Comparison of ENCODE assay signal across 20 cellular contexts in genomic region chr5:59095480-59095879, GRCh38.
DNase-seq lines count a peak whose midpoint lies in the region; TF ChIP-seq lines count a peak whose summit lies in the region.
"Had no signal": no experiment of that assay in that cellular context is flagged by ENCODE, and none has a peak within 500 bp of the region (broad histone marks: within the 10 kb centered on the region; RNA-seq: fewer than 3 reads in every experiment).

No MANE protein-coding gene starts in this region.

- no peaks in the 10 kb centered on the region for H3K36me3 ChIP-seq in GM23248 (ENCODE audit: low read depth)
- H3K36me3 ChIP-seq: WERI-Rb-1 had no signal

- peaks cover 6% of the 10 kb centered on the region; the same call in 1 of the 2 replicates for H3K9me2 ChIP-seq in GM23248 (ENCODE audit: insufficient read depth)

- no peaks in the 10 kb centered on the region for H3K9me3 ChIP-seq in GM23248 (ENCODE audit: low read depth)

- H3K4me1 ChIP-seq in GM23248 (ENCODE audit: insufficient read depth): peaks cover 28% of the 10 kb centered on the region

- peak overlapping the region; percentile 20; the same call in 1 of the 2 replicates for H3K27ac ChIP-seq in GM23248
- H3K27ac ChIP-seq in coronary artery: no peak overlapping the region
- H3K27ac ChIP-seq: WERI-Rb-1 had no signal

- H3K27me3 ChIP-seq in GM23248 (replicated peaks; ENCODE audit: insufficient read depth): no peaks in the 10 kb centered on the region

- H3K79me2 ChIP-seq in GM23248 (ENCODE audit: insufficient read depth): no peaks in the 10 kb centered on the region

- in situ Hi-C loops in GM23248 (cut with MboI): no loop called here

- H4K20me1 ChIP-seq in GM23248 (ENCODE audit: insufficient read depth): no peaks in the 10 kb centered on the region

- 0 out of 2 replicates have a peak overlapping the region, but pooled peaks have one; percentile 21 for H2AFZ ChIP-seq in GM23248

- no peak for TF ChIP-seq CTCF in coronary artery (IDR thresholded peaks at IDR 0.05)

- WGBS in GM23248 (ENCODE audit: low coverage in 1 of 2, low lambda C conversion rate in 2 of 2, missing lambda C conversion rate in 2 of 2), 2 experiments: 8 to 19% methylated on average over 1 of the region's 1 CpG

- no peak overlapping the region for H3K4me3 ChIP-seq in GM23248
- peak overlapping the region; percentile 28 for H3K4me3 ChIP-seq in coronary artery
- no peak overlapping the region for H3K4me3 ChIP-seq in skeletal muscle cell (ENCODE audit: low read depth, low read length)

- H3F3A ChIP-seq in GM23248 (ENCODE audit: insufficient read depth): peaks cover 15% of the 10 kb centered on the region; the same call in 1 of the 2 replicates

- DNase-seq in GM23248: peak; percentile 56
- no peak for DNase-seq in coronary artery (ENCODE audit: low spot score)
- DNase-seq in iris pigment epithelial cell (ENCODE audit: low read depth): peak; percentile 91
- peak; percentile 51 for DNase-seq in skeletal muscle cell (ENCODE audit: low read depth)
- no peak for DNase-seq in COLO829 (ENCODE audit: low spot score)
- DNase-seq in NCI-H526 treated with DMSO at 0.1 percent for 48 hours (lab: John Stamatoyannopoulos, UW): no peak
- no peak for DNase-seq in DMS153 treated with DMSO at 0.1 percent for 48 hours (lab: John Stamatoyannopoulos, UW; ENCODE audit: unreplicated experiment)
- no peak for DNase-seq in D341Med (ENCODE audit: low spot score)
- DNase-seq: activated CD8-positive, alpha-beta memory T cell treated with anti-CD3 and anti-CD28 coated beads, Interleukin-2, amount 10 ng/mL, durations not matched to agents 7 days and 5 days; activated naive CD4-positive, alpha-beta T cell treated with anti-CD3 and anti-CD28 coated beads for 36 hours; effector CD8-positive, alpha-beta T cell; GOT3; head of caudate nucleus; kidney glomerular epithelial cell; MM.1S; naive B cell; NCI-H2029 treated with DMSO at 0.1 percent for 48 hours; NCI-H526; stimulated activated CD4-positive, alpha-beta T cell treated with anti-CD3 and anti-CD28 coated beads, Interleukin-4, amount 100 ng/mL, for 24 hours; WERI-Rb-1 had no signal

- H3K9ac ChIP-seq in GM23248: no peak overlapping the region

- no peak overlapping the region for H3K4me2 ChIP-seq in GM23248 (ENCODE audit: unreplicated experiment)

Comparison
In these comparisons a context has a peak if more than half of its experiments do, and no peak if none do; other contexts are left out.
1. DNase-seq: peak in GM23248 (single experiment), iris pigment epithelial cell (single experiment) and skeletal muscle cell (single experiment); none in coronary artery (single experiment), COLO829 (single experiment), NCI-H526 treated with DMSO at 0.1 percent for 48 hours (single experiment), DMS153 treated with DMSO at 0.1 percent for 48 hours (single experiment) and D341Med (single experiment).